ENCODE assay signal across 1 cellular context in the genomic region with DNA sequence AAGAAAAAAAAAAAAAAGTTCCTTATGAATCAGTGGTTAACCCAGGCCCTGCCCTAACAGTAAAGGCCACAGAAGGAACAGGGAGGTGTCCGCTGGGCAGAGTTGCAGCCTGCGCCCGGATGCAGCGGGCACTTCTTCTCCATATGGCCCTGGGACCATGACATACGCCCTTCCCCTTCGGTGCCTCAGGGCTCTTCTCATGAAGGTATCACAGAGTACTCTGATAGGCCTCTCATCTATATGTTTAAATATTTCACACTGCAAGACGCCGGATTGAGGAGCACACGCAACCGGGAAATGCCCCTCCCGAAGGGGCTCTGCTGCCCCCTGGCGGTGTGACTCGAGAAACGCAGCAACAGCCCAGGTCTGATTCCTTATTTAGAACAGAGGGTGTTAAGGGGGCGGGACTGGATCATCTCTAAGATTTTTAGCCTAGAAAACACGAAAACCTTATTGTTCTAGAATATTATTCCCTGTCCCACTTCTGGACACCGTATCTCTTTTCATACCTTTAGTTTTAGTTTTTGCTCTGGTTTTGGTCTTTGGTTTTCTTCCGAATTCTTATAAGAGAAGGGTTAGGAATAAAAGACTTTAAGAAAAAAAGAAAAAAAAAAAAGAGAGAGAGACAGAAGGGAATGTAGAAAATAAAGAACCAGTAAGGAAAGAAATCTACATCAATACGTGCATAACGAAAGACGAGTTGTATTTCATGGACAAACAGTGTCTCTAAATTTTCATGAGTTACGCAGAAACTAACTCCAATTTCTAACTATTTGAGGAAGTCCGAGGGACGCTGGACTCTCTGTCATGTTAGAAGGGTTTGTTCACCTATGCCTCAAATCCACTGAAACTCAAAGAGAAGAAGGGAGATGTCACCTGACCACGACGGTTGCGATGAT.
TF ChIP-seq lines count a peak whose summit lies in the region.

No MANE protein-coding gene starts in this region.

TF ChIP-seq in HEK293, 187 proteins besides CTCF, POLR2A, EP300 and RAD21:
- TF ChIP-seq, protein P1, sequence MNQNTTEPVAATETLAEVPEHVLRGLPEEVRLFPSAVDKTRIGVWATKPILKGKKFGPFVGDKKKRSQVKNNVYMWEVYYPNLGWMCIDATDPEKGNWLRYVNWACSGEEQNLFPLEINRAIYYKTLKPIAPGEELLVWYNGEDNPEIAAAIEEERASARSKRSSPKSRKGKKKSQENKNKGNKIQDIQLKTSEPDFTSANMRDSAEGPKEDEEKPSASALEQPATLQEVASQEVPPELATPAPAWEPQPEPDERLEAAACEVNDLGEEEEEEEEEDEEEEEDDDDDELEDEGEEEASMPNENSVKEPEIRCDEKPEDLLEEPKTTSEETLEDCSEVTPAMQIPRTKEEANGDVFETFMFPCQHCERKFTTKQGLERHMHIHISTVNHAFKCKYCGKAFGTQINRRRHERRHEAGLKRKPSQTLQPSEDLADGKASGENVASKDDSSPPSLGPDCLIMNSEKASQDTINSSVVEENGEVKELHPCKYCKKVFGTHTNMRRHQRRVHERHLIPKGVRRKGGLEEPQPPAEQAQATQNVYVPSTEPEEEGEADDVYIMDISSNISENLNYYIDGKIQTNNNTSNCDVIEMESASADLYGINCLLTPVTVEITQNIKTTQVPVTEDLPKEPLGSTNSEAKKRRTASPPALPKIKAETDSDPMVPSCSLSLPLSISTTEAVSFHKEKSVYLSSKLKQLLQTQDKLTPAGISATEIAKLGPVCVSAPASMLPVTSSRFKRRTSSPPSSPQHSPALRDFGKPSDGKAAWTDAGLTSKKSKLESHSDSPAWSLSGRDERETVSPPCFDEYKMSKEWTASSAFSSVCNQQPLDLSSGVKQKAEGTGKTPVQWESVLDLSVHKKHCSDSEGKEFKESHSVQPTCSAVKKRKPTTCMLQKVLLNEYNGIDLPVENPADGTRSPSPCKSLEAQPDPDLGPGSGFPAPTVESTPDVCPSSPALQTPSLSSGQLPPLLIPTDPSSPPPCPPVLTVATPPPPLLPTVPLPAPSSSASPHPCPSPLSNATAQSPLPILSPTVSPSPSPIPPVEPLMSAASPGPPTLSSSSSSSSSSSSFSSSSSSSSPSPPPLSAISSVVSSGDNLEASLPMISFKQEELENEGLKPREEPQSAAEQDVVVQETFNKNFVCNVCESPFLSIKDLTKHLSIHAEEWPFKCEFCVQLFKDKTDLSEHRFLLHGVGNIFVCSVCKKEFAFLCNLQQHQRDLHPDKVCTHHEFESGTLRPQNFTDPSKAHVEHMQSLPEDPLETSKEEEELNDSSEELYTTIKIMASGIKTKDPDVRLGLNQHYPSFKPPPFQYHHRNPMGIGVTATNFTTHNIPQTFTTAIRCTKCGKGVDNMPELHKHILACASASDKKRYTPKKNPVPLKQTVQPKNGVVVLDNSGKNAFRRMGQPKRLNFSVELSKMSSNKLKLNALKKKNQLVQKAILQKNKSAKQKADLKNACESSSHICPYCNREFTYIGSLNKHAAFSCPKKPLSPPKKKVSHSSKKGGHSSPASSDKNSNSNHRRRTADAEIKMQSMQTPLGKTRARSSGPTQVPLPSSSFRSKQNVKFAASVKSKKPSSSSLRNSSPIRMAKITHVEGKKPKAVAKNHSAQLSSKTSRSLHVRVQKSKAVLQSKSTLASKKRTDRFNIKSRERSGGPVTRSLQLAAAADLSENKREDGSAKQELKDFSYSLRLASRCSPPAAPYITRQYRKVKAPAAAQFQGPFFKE (tag by site-specific recombination; IDR thresholded peaks at IDR 0.05; ENCODE audit: borderline replicate concordance) = no peak
- peak; percentile 65 for TF ChIP-seq ZNF654 (tag by site-specific recombination; IDR thresholded peaks at IDR 0.05; ENCODE audit: low read depth)
- TF ChIP-seq KLF8 (tag by site-specific recombination; IDR thresholded peaks at IDR 0.05) = 0 out of 2 replicates have a peak, but pooled peaks have one; percentile 19
- TF ChIP-seq, protein P2, sequence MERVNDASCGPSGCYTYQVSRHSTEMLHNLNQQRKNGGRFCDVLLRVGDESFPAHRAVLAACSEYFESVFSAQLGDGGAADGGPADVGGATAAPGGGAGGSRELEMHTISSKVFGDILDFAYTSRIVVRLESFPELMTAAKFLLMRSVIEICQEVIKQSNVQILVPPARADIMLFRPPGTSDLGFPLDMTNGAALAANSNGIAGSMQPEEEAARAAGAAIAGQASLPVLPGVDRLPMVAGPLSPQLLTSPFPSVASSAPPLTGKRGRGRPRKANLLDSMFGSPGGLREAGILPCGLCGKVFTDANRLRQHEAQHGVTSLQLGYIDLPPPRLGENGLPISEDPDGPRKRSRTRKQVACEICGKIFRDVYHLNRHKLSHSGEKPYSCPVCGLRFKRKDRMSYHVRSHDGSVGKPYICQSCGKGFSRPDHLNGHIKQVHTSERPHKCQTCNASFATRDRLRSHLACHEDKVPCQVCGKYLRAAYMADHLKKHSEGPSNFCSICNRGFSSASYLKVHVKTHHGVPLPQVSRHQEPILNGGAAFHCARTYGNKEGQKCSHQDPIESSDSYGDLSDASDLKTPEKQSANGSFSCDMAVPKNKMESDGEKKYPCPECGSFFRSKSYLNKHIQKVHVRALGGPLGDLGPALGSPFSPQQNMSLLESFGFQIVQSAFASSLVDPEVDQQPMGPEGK (tag by site-specific recombination; IDR thresholded peaks at IDR 0.05) = 0 out of 2 replicates have a peak, but pooled peaks have one; percentile 26
TF ChIP-seq in HEK293: peak in this region for 3.
